In the genomic region with DNA sequence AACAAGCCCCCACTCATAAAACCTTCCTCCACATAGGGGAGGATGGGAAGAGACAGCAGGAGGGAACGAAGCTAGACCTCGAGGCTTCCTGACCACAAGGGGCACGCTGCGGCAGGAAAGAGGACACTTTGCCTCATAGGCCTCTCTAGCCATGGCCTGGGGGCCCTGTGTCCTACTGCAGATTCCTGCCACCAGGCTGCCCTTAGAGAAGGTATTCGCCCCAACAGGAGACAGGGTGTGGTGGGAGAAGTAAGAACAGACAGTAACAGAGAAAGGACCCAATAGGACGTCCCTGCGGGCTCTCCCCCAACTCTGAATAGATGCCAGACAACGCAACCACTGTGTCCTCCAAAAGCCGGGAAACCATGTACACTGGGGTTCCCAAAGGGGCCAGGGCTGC, we compare ENCODE assay signal across 16 cellular contexts. TPM values are rescaled to one million over a fixed set of nuclear protein-coding genes. Genes with fewer than 3 reads are reported as not detected.
A peak's percentile ranks its signal among the peaks of the same experiment; 100 is the strongest.
DNase-seq lines count a peak whose midpoint lies in the region; ATAC-seq and TF ChIP-seq lines count a peak whose summit lies in the region.
"Had no signal": no experiment of that assay in that cellular context is flagged by ENCODE, and none has a peak within 500 bp of the region (broad histone marks: within the 10 kb centered on the region; RNA-seq: fewer than 3 reads in every experiment).

No MANE protein-coding gene starts in this region.

- DNase-seq in body of pancreas = no peak
- no peak for DNase-seq in right atrium auricular region (ENCODE audit: low spot score)
- peak in 1 of 5 donors; percentile 46 for DNase-seq in ovary
- DNase-seq in vagina (ENCODE audit: extremely low spot score in 2 of 2) = no peak
- DNase-seq in cerebellar cortex (ENCODE audit: low spot score) = no peak
- DNase-seq in DMS 273 treated with DMSO at 0.1 percent for 48 hours (lab: John Stamatoyannopoulos, UW) = no peak
- no peak for DNase-seq in occipital lobe (lab: John Stamatoyannopoulos, UW)
- DNase-seq: activated CD4-positive, alpha-beta T cell treated with anti-CD3 and anti-CD28 coated beads for 48 hours; activated T-cell treated with anti-CD3 and anti-CD28 coated beads, Interleukin-2, amount 50 U/mL, for 72 hours; CD4-positive, CD25-positive, alpha-beta regulatory T cell; GDM1; GOT3; NCI-H187 treated with DMSO at 0.1 percent for 48 hours; stimulated activated CD4-positive, alpha-beta T cell treated with anti-CD3 and anti-CD28 coated beads, Interleukin-4, amount 100 ng/mL, for 1 hour had no signal

- H3K4me3 ChIP-seq in body of pancreas = no peak overlapping the region
- H3K4me3 ChIP-seq in right atrium auricular region = no peak overlapping the region
- H3K4me3 ChIP-seq in ovary = peak overlapping the region; percentile 23
- peak overlapping the region in 1 of 2 donors; percentile 18 for H3K4me3 ChIP-seq in vagina
- H3K4me3 ChIP-seq: lung had no signal

- TF ChIP-seq POLR2A in body of pancreas (IDR thresholded peaks at IDR 0.05) (no peak), ovary (IDR thresholded peaks at IDR 0.05) (no peak), vagina (IDR thresholded peaks at IDR 0.05) (no peak)

- intact Hi-C loops in body of pancreas (cut with DNase I) (no loop called here), ovary (cut with DNase I) (no loop called here), vagina (cut with DNase I) (no loop called here)

- H3K4me1 ChIP-seq in body of pancreas (peaks cover 81% of the 10 kb centered on the region), right atrium auricular region (peaks cover 0 to 68% of the 10 kb centered on the region in 2 donors), ovary (ENCODE audit: insufficient read depth) (peaks cover 44% of the 10 kb centered on the region), vagina (peaks cover 15% of the 10 kb centered on the region)

- H3K27me3 ChIP-seq in body of pancreas = no peaks in the 10 kb centered on the region
- H3K27me3 ChIP-seq in right atrium auricular region = no peaks in the 10 kb centered on the region
- H3K27me3 ChIP-seq in ovary = no peaks in the 10 kb centered on the region
- H3K27me3 ChIP-seq in vagina = no peaks in the 10 kb centered on the region

- peak in 1 of 7 experiments; percentile 6 for TF ChIP-seq CTCF in body of pancreas (IDR thresholded peaks at IDR 0.05)
- peak in 1 of 2 donors; percentile 13 for TF ChIP-seq CTCF in right atrium auricular region (IDR thresholded peaks at IDR 0.05)
- peak in 2 of 3 donors; percentile 37 to 40 for TF ChIP-seq CTCF in ovary (IDR thresholded peaks at IDR 0.05)
- no peak for TF ChIP-seq CTCF in vagina (IDR thresholded peaks at IDR 0.05)

- 53 to 60% methylated on average over 5 to 9 of the region's 9 CpGs for WGBS in body of pancreas, 2 donors
- WGBS in ovary, 3 donors = 40 to 46% (median 45%) methylated on average over 9 of the region's 9 CpGs

- H3K36me3 ChIP-seq in body of pancreas (replicated peaks in 1 of 2; ENCODE audit: insufficient read depth in 1 of 2, low read depth in 2 of 2) (no peaks in the 10 kb centered on the region), right atrium auricular region (no peaks in the 10 kb centered on the region), ovary (no peaks in the 10 kb centered on the region), vagina (no peaks in the 10 kb centered on the region)

- no peaks in the 10 kb centered on the region for H3K9me3 ChIP-seq in body of pancreas
- no peaks in the 10 kb centered on the region for H3K9me3 ChIP-seq in right atrium auricular region
- H3K9me3 ChIP-seq in ovary = no peaks in the 10 kb centered on the region
- no peaks in the 10 kb centered on the region for H3K9me3 ChIP-seq in vagina

- no peak for TF ChIP-seq EP300 in ovary (IDR thresholded peaks at IDR 0.05)

- peak overlapping the region in 3 of 4 donors; percentile 64 to 84 (median 75) for H3K27ac ChIP-seq in body of pancreas
- H3K27ac ChIP-seq in right atrium auricular region = peak overlapping the region; percentile 91 to 92
- H3K27ac ChIP-seq in ovary = peak overlapping the region; percentile 86 to 91
- H3K27ac ChIP-seq in vagina = peak overlapping the region; percentile 82

- no peak for ATAC-seq in body of pancreas
- ATAC-seq: activated T-cell treated with anti-CD3 and anti-CD28 coated beads, Interleukin-2, amount 50 U/mL, for 72 hours had no signal

RNA-seq across cellular contexts. Expression of gene ADCY5, which starts 36.8 kb away (rescaled TPM):
- 10 to 100 TPM; 10.6 to 18.8 TPM for total RNA-seq in body of pancreas
- total RNA-seq in right atrium auricular region = 100 to 1,000 TPM; 105 to 163 TPM
- total RNA-seq in ovary = 10 to 100 TPM in 6 of 7 donors, 1 to 10 TPM in 1; 5.3 to 36.2 (median 25.6) TPM
- 10 to 100 TPM; 15.4 to 17.1 TPM for polyA plus RNA-seq in ovary
- 16.7 TPM for total RNA-seq in vagina
- 30.7 TPM for total RNA-seq in occipital lobe
- total RNA-seq: activated T-cell treated with anti-CD3 and anti-CD28 coated beads, Interleukin-2, amount 50 U/mL, for 72 hours; CD4-positive, CD25-positive, alpha-beta regulatory T cell; T-helper 2 cell treated with Interferon-gamma antibody and Interleukin-4, amounts not matched to agents 100 ng/mL and 5 ng/mL, for 36 hours had no signal

Comparison
In these comparisons a context has a peak if more than half of its experiments do, and no peak if none do; other contexts are left out.
1. CTCF ChIP-seq: peak in ovary (2 of 3); none in vagina (0 of 3).
2. Peak in every context shown above with its lines, with median percentiles within 50 percentile points of each other: H3K27ac ChIP-seq.